10 cellular contexts compared by ENCODE assay signal in the genomic region with DNA sequence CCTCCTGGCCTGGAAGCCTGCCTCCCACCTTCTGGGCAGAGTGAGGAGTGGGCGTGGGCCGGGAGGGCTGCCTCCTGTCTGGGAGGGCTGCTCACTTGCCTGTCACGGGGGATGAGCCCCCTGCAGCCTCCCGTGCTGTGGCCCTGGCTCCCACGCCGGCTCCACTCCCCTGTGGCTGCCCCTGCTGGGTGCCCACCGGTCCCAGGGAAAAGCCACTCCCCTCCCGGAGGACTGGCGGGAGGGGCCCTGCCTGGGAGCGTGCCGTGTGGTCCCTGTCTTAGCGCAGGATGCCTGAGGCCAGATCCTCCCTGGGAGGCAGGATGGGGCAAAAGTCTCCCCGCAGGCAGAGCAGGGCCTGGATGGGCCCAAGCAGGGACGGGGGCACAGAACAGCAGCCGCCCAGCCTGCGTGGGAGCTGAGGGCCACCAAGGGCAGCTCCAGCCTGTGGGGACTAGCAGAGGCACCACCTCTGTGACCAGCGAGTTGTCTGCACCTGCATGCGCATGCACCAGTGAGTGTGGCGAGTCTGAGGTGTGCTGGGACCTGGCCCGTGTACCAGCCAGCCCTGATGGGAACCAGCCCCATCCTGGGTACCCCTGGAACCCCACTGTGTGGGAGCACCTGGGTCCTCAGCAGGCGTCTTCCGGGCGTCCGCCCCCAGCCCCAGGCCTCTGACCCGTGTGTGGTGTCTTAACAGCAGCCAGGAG.
DNase-seq lines count a peak whose midpoint lies in the region; ATAC-seq and TF ChIP-seq lines count a peak whose summit lies in the region.
"Had no signal": no experiment of that assay in that cellular context is flagged by ENCODE, and none has a peak within 500 bp of the region (broad histone marks: within the 10 kb centered on the region; RNA-seq: fewer than 3 reads in every experiment).

No MANE protein-coding gene starts in this region.

- peak overlapping the region; percentile 21 for H3K27ac ChIP-seq in AG04450 (ENCODE audit: low read depth, low read length)
- H3K27ac ChIP-seq in HCT116 (ENCODE audit: low read depth, low read length), result no peak overlapping the region
- peak overlapping the region; percentile 73 for H3K27ac ChIP-seq in neural progenitor cell

- peaks cover 35% of the 10 kb centered on the region for H3F3A ChIP-seq in neural progenitor cell (ENCODE audit: low read depth)

- RAD21 ChIA-PET in HCT116 (lab: Charles Lee; ENCODE audit: low non-redundant PET in 1 of 2, low total read pairs in 2 of 2, uncharacterized antibody in 2 of 2, unreplicated experiment in 2 of 2), result no interaction called here

- H3K9me3 ChIP-seq in AG04450 (ENCODE audit: control insufficient read depth, insufficient read depth, low read length) (no peaks in the 10 kb centered on the region; the same call in 1 of the 2 replicates), HCT116 (ENCODE audit: control insufficient read depth in 1 of 2, insufficient read depth in 1 of 2, low read depth in 1 of 2, low read length in 2 of 2) (peaks cover 0 to 9% of the 10 kb centered on the region in 2 experiments; a peak in 1 of 4 replicates), neural progenitor cell (ENCODE audit: low read depth) (no peaks in the 10 kb centered on the region)

- no peak overlapping the region for H3K9ac ChIP-seq in HCT116 (ENCODE audit: low read length)
- no peak overlapping the region for H3K9ac ChIP-seq in neural progenitor cell

- no peak overlapping the region for H3K4me3 ChIP-seq in AG04450 (ENCODE audit: low read depth, low read length)
- H3K4me3 ChIP-seq in HCT116 (replicated peaks in 1 of 2; ENCODE audit: low read depth in 1 of 2, low read length in 2 of 2), result no peak overlapping the region
- no peak overlapping the region for H3K4me3 ChIP-seq in neural progenitor cell

- H3K27me3 ChIP-seq in AG04450 (ENCODE audit: control insufficient read depth, insufficient read depth, low read length), result no peaks in the 10 kb centered on the region
- H3K27me3 ChIP-seq in HCT116 (ENCODE audit: insufficient read depth, low read length), result no peaks in the 10 kb centered on the region
- H3K27me3 ChIP-seq in neural progenitor cell, result no peaks in the 10 kb centered on the region

- peaks cover 9% of the 10 kb centered on the region for H3K36me3 Mint-ChIP-seq in neural progenitor cell
- H3K36me3 Mint-ChIP-seq in activated naive CD4-positive, alpha-beta T cell treated with anti-CD3 and anti-CD28 coated beads for 36 hours (ENCODE audit: low read depth), result peaks cover 12% of the 10 kb centered on the region

- peaks cover 40% of the 10 kb centered on the region for H3K4me1 Mint-ChIP-seq in neural progenitor cell
- H3K4me1 Mint-ChIP-seq in activated naive CD4-positive, alpha-beta T cell treated with anti-CD3 and anti-CD28 coated beads for 36 hours (ENCODE audit: low read depth), result peaks cover 46% of the 10 kb centered on the region

- DNase-seq in AG04450 (ENCODE audit: low read depth, low spot score) (no peak), HCT116 (ENCODE audit: low read depth, low spot score) (no peak), ecto neural progenitor cell (ENCODE audit: low spot score) (peak; percentile 69), neural progenitor cell (ENCODE audit: low spot score) (peak; percentile 45), epidermal melanocyte (ENCODE audit: insufficient read length, low spot score) (no peak), SIG-M5 treated with dmso at 0.1 percent for 504 hours (lab: John Stamatoyannopoulos, UW; ENCODE audit: unreplicated experiment) (no peak)
- DNase-seq in activated naive CD4-positive, alpha-beta T cell treated with anti-CD3 and anti-CD28 coated beads for 36 hours, result no peak
- DNase-seq: activated naive CD4-positive, alpha-beta T cell treated with Interleukin-2 at 50 U/mL for 16 hours; erythroblast had no signal

- no peaks in the 10 kb centered on the region; the same call in 1 of the 2 replicates for H4K20me1 ChIP-seq in HCT116 (ENCODE audit: insufficient read depth)
- H4K20me1 ChIP-seq in neural progenitor cell (ENCODE audit: low read depth), result peaks cover 64% of the 10 kb centered on the region

- H3K4me2 ChIP-seq in HCT116 (ENCODE audit: low read length) (no peak overlapping the region), neural progenitor cell (peak overlapping the region; percentile 55)

- no peak overlapping the region for H3K27ac Mint-ChIP-seq in neural progenitor cell
- H3K27ac Mint-ChIP-seq in activated naive CD4-positive, alpha-beta T cell treated with anti-CD3 and anti-CD28 coated beads for 36 hours, result no peak overlapping the region

- CTCF ChIA-PET in AG04450 (lab: Charles Lee) (no interaction called here), HCT116 (lab: Charles Lee) (no interaction called here)
- CTCF ChIA-PET in activated naive CD4-positive, alpha-beta T cell treated with anti-CD3 and anti-CD28 coated beads for 36 hours (lab: Charles Lee), result no interaction called here

- H3K9me3 Mint-ChIP-seq in neural progenitor cell, result no peaks in the 10 kb centered on the region
- H3K9me3 Mint-ChIP-seq in activated naive CD4-positive, alpha-beta T cell treated with anti-CD3 and anti-CD28 coated beads for 36 hours, result no peaks in the 10 kb centered on the region

- no peak for TF ChIP-seq CTCF in AG04450 (IDR thresholded peaks at IDR 0.05; ENCODE audit: low read depth, low read length)
- no peak for TF ChIP-seq CTCF in HCT116 (IDR thresholded peaks at IDR 0.05 in 2 of 3, conservative IDR thresholded peaks at IDR 0.05 in 1 of 3; ENCODE audit: borderline replicate concordance in 1 of 3, insufficient read depth in 1 of 3, low read depth in 2 of 3, low read length in 2 of 3)
- no peak for TF ChIP-seq CTCF in neural progenitor cell (IDR thresholded peaks at IDR 0.05)

- POLR2A ChIA-PET in AG04450 (lab: Yijun Ruan, JAX) (no interaction called here), HCT116 (lab: Charles Lee) (no interaction called here)

- peaks cover 5 to 30% of the 10 kb centered on the region in 2 experiments for H3K4me1 ChIP-seq in HCT116 (ENCODE audit: control insufficient read depth in 1 of 2, insufficient read depth in 2 of 2, low read length in 2 of 2)
- H3K4me1 ChIP-seq in neural progenitor cell, result peaks cover 46% of the 10 kb centered on the region

- H2AFZ ChIP-seq in HCT116 (ENCODE audit: low read depth, low read length, poor library complexity, severe bottlenecking) (no peak overlapping the region), neural progenitor cell (replicated peaks) (no peak overlapping the region)

- intact Hi-C loops in HCT116 (cut with micrococcal nuclease), result no loop called here
- intact Hi-C loops in activated naive CD4-positive, alpha-beta T cell treated with anti-CD3 and anti-CD28 coated beads for 36 hours (cut with micrococcal nuclease), result no loop called here

- no peak for TF ChIP-seq POLR2A in HCT116 (IDR thresholded peaks at IDR 0.05; ENCODE audit: borderline replicate concordance, extremely low read depth, insufficient read depth, insufficient read length)

- H3K79me2 ChIP-seq in HCT116 (ENCODE audit: insufficient read depth, low read length) (peaks cover 68% of the 10 kb centered on the region), neural progenitor cell (ENCODE audit: low read depth) (peaks cover 100% of the 10 kb centered on the region)

- no TSS peak for BruUV-seq in HCT116 (replicated peaks; lab: Mats Ljungman, UMichigan)

- H3K4me3 Mint-ChIP-seq in neural progenitor cell, result no peak overlapping the region
- no peak overlapping the region for H3K4me3 Mint-ChIP-seq in activated naive CD4-positive, alpha-beta T cell treated with anti-CD3 and anti-CD28 coated beads for 36 hours

- H3K9me2 ChIP-seq in HCT116 (ENCODE audit: insufficient read depth), result no peaks in the 10 kb centered on the region

- TF ChIP-seq RAD21 in HCT116 (IDR thresholded peaks at IDR 0.05; ENCODE audit: low read depth), result no peak

- peaks cover 6% of the 10 kb centered on the region for H3K27me3 Mint-ChIP-seq in neural progenitor cell (ENCODE audit: insufficient read depth, low read depth)
- H3K27me3 Mint-ChIP-seq in activated naive CD4-positive, alpha-beta T cell treated with anti-CD3 and anti-CD28 coated beads for 36 hours (ENCODE audit: low read depth), result no peaks in the 10 kb centered on the region

- ATAC-seq in HCT116 (0 out of 2 replicates have a peak, but pooled peaks have one; percentile 9), HG02623 (IDR thresholded peaks at IDR 0.05; ENCODE audit: unreplicated experiment) (no peak)

- H3K36me3 ChIP-seq in HCT116 (ENCODE audit: control insufficient read depth in 1 of 2, insufficient read depth in 2 of 2, low read length in 2 of 2) (peaks cover 6 to 24% of the 10 kb centered on the region in 2 experiments; a peak in 2 of 4 replicates), neural progenitor cell (no peaks in the 10 kb centered on the region)

TF ChIP-seq in HCT116, 20 proteins besides CTCF, POLR2A, EP300 and RAD21:
- TF ChIP-seq SP1 (IDR thresholded peaks at IDR 0.05; ENCODE audit: low read depth), result no peak

Comparison
In these comparisons a context has a peak if more than half of its experiments do, and no peak if none do; other contexts are left out.
1. DNase-seq: peak in ecto neural progenitor cell (single experiment) and neural progenitor cell (single experiment); none in AG04450 (single experiment), HCT116 (single experiment), activated naive CD4-positive, alpha-beta T cell treated with anti-CD3 and anti-CD28 coated beads for 36 hours (single experiment), epidermal melanocyte (single experiment) and SIG-M5 treated with dmso at 0.1 percent for 504 hours (single experiment).